In the genomic region with DNA sequence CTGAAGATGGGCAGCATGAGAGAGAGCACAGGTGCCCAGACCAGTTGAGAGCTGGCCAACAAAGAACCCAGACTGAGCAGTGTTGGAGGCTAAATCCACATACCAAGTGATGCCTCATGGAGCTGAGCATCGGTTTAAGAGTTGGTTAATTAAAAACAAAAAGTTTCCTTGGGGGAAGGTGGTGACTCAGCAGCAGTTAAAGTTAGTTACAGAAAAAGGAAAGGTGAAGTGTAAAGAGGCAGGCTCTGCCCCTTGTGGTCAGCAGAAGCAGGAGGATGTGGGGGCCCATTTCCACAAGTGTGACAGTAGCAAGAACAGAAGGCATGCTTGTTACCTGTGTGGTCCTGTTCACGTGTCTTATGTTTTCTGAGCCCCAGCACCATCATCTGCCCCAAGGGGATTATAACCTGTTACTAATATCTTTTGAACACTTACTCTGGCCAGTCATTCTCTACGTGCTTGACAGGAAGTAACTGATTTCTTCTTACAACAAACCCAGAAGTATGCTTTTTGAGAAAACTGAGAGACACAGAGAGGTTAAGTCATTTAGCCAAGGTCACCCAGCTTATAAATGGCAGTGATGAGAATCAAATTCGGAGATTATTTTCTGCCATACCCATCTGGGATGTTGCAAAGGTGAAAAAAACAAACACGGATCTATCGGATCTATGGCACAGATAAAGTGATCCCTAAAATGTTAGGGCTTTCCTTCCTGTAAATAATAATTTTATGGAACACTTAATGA, we compare ENCODE assay signal across 9 cellular contexts.
DNase-seq lines count a peak whose midpoint lies in the region; ATAC-seq and TF ChIP-seq lines count a peak whose summit lies in the region.
"Had no signal": no experiment of that assay in that cellular context is flagged by ENCODE, and none has a peak within 500 bp of the region (broad histone marks: within the 10 kb centered on the region; RNA-seq: fewer than 3 reads in every experiment).

No MANE protein-coding gene starts in this region.

- H3K36me3 ChIP-seq in PC-9 (ENCODE audit: low read depth) (no peaks in the 10 kb centered on the region), spleen (no peaks in the 10 kb centered on the region)

- DNase-seq in activated CD4-positive, alpha-beta memory T cell treated with anti-CD3 and anti-CD28 coated beads for 36 hours: peak; percentile 9
- no peak for DNase-seq in activated CD4-positive, alpha-beta memory T cell treated with anti-CD3 and anti-CD28 coated beads, Interleukin-2, amount 10 ng/mL, durations not matched to agents 7 days and 5 days
- DNase-seq in PC-9 (no peak), spleen (peak; percentile 7), NCI-H526 (lab: John Stamatoyannopoulos, UW) (no peak), mesothelial cell of epicardium (ENCODE audit: low spot score in 2 of 2, unreplicated experiment in 2 of 2) (no peak)
- DNase-seq in activated effector memory CD4-positive, alpha-beta T cell treated with anti-CD3 and anti-CD28 coated beads, Interleukin-2, amount 50 U/mL, for 16 hours: no peak

- no peak overlapping the region for H3K4me3 Mint-ChIP-seq in activated CD4-positive, alpha-beta memory T cell treated with anti-CD3 and anti-CD28 coated beads for 36 hours
- H3K4me3 Mint-ChIP-seq in activated CD4-positive, alpha-beta memory T cell treated with anti-CD3 and anti-CD28 coated beads, Interleukin-2, amount 10 ng/mL, durations not matched to agents 7 days and 5 days: no peak overlapping the region
- H3K4me3 Mint-ChIP-seq in mesothelial cell of epicardium: no peak overlapping the region
- H3K4me3 Mint-ChIP-seq: B cell had no signal

- no peaks in the 10 kb centered on the region for H4K20me1 ChIP-seq in PC-9 (ENCODE audit: insufficient read depth)

- no peak overlapping the region for H3K4me3 ChIP-seq in PC-9
- H3K4me3 ChIP-seq in spleen: no peak overlapping the region

- H3K4me1 Mint-ChIP-seq in activated CD4-positive, alpha-beta memory T cell treated with anti-CD3 and anti-CD28 coated beads for 36 hours (ENCODE audit: low read depth): peaks cover 4% of the 10 kb centered on the region
- peaks cover 6% of the 10 kb centered on the region for H3K4me1 Mint-ChIP-seq in activated CD4-positive, alpha-beta memory T cell treated with anti-CD3 and anti-CD28 coated beads, Interleukin-2, amount 10 ng/mL, durations not matched to agents 7 days and 5 days
- no peaks in the 10 kb centered on the region for H3K4me1 Mint-ChIP-seq in mesothelial cell of epicardium

- H3K27ac ChIP-seq in PC-9: no peak overlapping the region
- H3K27ac ChIP-seq in spleen: no peak overlapping the region

- H3K79me2 ChIP-seq in PC-9 (ENCODE audit: low read depth): no peaks in the 10 kb centered on the region

- no peaks in the 10 kb centered on the region for H3K27me3 Mint-ChIP-seq in activated CD4-positive, alpha-beta memory T cell treated with anti-CD3 and anti-CD28 coated beads for 36 hours
- H3K27me3 Mint-ChIP-seq in activated CD4-positive, alpha-beta memory T cell treated with anti-CD3 and anti-CD28 coated beads, Interleukin-2, amount 10 ng/mL, durations not matched to agents 7 days and 5 days: no peaks in the 10 kb centered on the region
- H3K27me3 Mint-ChIP-seq in mesothelial cell of epicardium (ENCODE audit: low read depth): peaks cover 35% of the 10 kb centered on the region

- peak; percentile 96 for ATAC-seq in HG02759 (IDR thresholded peaks at IDR 0.05; ENCODE audit: unreplicated experiment)

- H3K36me3 Mint-ChIP-seq in activated CD4-positive, alpha-beta memory T cell treated with anti-CD3 and anti-CD28 coated beads for 36 hours: no peaks in the 10 kb centered on the region
- H3K36me3 Mint-ChIP-seq in activated CD4-positive, alpha-beta memory T cell treated with anti-CD3 and anti-CD28 coated beads, Interleukin-2, amount 10 ng/mL, durations not matched to agents 7 days and 5 days (ENCODE audit: low read depth): no peaks in the 10 kb centered on the region
- no peaks in the 10 kb centered on the region for H3K36me3 Mint-ChIP-seq in mesothelial cell of epicardium

- BruUV-seq in PC-9 (replicated peaks; lab: Mats Ljungman, UMichigan): no TSS peak

- no peak overlapping the region for H2AFZ ChIP-seq in PC-9

- H3K27ac Mint-ChIP-seq in activated CD4-positive, alpha-beta memory T cell treated with anti-CD3 and anti-CD28 coated beads for 36 hours: no peak overlapping the region
- H3K27ac Mint-ChIP-seq in activated CD4-positive, alpha-beta memory T cell treated with anti-CD3 and anti-CD28 coated beads, Interleukin-2, amount 10 ng/mL, durations not matched to agents 7 days and 5 days: no peak overlapping the region
- H3K27ac Mint-ChIP-seq in mesothelial cell of epicardium: no peak overlapping the region
- H3K27ac Mint-ChIP-seq: B cell had no signal

- TF ChIP-seq CTCF in PC-9 (conservative IDR thresholded peaks at IDR 0.05) (peak; percentile 28; the same call in 1 of the 2 replicates), spleen (IDR thresholded peaks at IDR 0.05 in 8 of 11, conservative IDR thresholded peaks at IDR 0.05 in 3 of 11) (no peak), mesothelial cell of epicardium (IDR thresholded peaks at IDR 0.05; ENCODE audit: unreplicated experiment) (no peak)

- no peaks in the 10 kb centered on the region for H3K9me3 Mint-ChIP-seq in activated CD4-positive, alpha-beta memory T cell treated with anti-CD3 and anti-CD28 coated beads for 36 hours
- no peaks in the 10 kb centered on the region for H3K9me3 Mint-ChIP-seq in activated CD4-positive, alpha-beta memory T cell treated with anti-CD3 and anti-CD28 coated beads, Interleukin-2, amount 10 ng/mL, durations not matched to agents 7 days and 5 days
- H3K9me3 Mint-ChIP-seq in mesothelial cell of epicardium: peaks cover 8% of the 10 kb centered on the region

- WGBS in spleen, 5 donors: 54 to 63% (median 56%) methylated on average over 6 of the region's 6 CpGs

- no peaks in the 10 kb centered on the region for H3K9me3 ChIP-seq in PC-9 (ENCODE audit: insufficient read depth, low read depth)
- peaks cover 0 to 8% (median 3%) of the 10 kb centered on the region in 8 donors for H3K9me3 ChIP-seq in spleen

- peaks cover 30% of the 10 kb centered on the region for H3K27me3 ChIP-seq in PC-9 (ENCODE audit: insufficient read depth, low read depth)
- H3K27me3 ChIP-seq in spleen (replicated peaks in 1 of 7): no peaks in the 10 kb centered on the region

- TF ChIP-seq POLR2A in spleen (IDR thresholded peaks at IDR 0.05): no peak

- H3F3A ChIP-seq in PC-9 (ENCODE audit: insufficient read depth, low read depth): no peaks in the 10 kb centered on the region

- no peak overlapping the region for H3K4me2 ChIP-seq in PC-9

- POLR2A ChIA-PET in activated CD4-positive, alpha-beta memory T cell treated with anti-CD3 and anti-CD28 coated beads for 36 hours (lab: Charles Lee): no interaction called here
- POLR2A ChIA-PET in activated CD4-positive, alpha-beta memory T cell treated with anti-CD3 and anti-CD28 coated beads, Interleukin-2, amount 10 ng/mL, durations not matched to agents 7 days and 5 days (lab: Charles Lee): no interaction called here
- POLR2A ChIA-PET in PC-9 (lab: Charles Lee; ENCODE audit: unreplicated experiment): no interaction called here

- H3K9me2 ChIP-seq in PC-9 (ENCODE audit: insufficient read depth): no peaks in the 10 kb centered on the region

- H3K4me1 ChIP-seq in PC-9 (replicated peaks; ENCODE audit: insufficient read depth): no peaks in the 10 kb centered on the region
- H3K4me1 ChIP-seq in spleen: no peaks in the 10 kb centered on the region

- intact Hi-C loops in activated CD4-positive, alpha-beta memory T cell treated with anti-CD3 and anti-CD28 coated beads for 36 hours (cut with micrococcal nuclease): no loop called here
- intact Hi-C loops in PC-9 (cut with micrococcal nuclease; ENCODE audit: unreplicated experiment) (no loop called here), spleen (cut with DNase I; ENCODE audit: low total_unique reads) (no loop called here)

- CTCF ChIA-PET in activated CD4-positive, alpha-beta memory T cell treated with anti-CD3 and anti-CD28 coated beads for 36 hours (lab: Charles Lee): no interaction called here
- CTCF ChIA-PET in activated CD4-positive, alpha-beta memory T cell treated with anti-CD3 and anti-CD28 coated beads, Interleukin-2, amount 10 ng/mL, durations not matched to agents 7 days and 5 days (lab: Charles Lee): no interaction called here
- CTCF ChIA-PET in PC-9 (lab: Charles Lee): no interaction called here

Comparison
In these comparisons a context has a peak if more than half of its experiments do, and no peak if none do; other contexts are left out.
1. DNase-seq: peak in activated CD4-positive, alpha-beta memory T cell treated with anti-CD3 and anti-CD28 coated beads for 36 hours (single experiment) and spleen (single experiment); none in activated CD4-positive, alpha-beta memory T cell treated with anti-CD3 and anti-CD28 coated beads, Interleukin-2, amount 10 ng/mL, durations not matched to agents 7 days and 5 days (single experiment), PC-9 (0 of 2), NCI-H526 (0 of 2), activated effector memory CD4-positive, alpha-beta T cell treated with anti-CD3 and anti-CD28 coated beads, Interleukin-2, amount 50 U/mL, for 16 hours (single experiment) and mesothelial cell of epicardium (0 of 2).